1 cellular context compared by ENCODE assay signal in genomic region chr4:55907469-55907868, GRCh38.
TF ChIP-seq lines count a peak whose summit lies in the region.

No MANE protein-coding gene starts in this region.

TF ChIP-seq in endothelial cell of umbilical vein, 7 proteins besides CTCF, POLR2A, EP300 and RAD21:
- no peak for TF ChIP-seq GATA2 (IDR thresholded peaks at IDR 0.05; ENCODE audit: insufficient read depth, insufficient read length, low read depth, low read length)
- TF ChIP-seq FOS (IDR thresholded peaks at IDR 0.05; ENCODE audit: borderline replicate concordance, insufficient read depth, low read length): no peak
- TF ChIP-seq MYC (IDR thresholded peaks at IDR 0.05; ENCODE audit: low read depth, low read length): no peak
- TF ChIP-seq MAX (IDR thresholded peaks at IDR 0.05; ENCODE audit: insufficient read depth, insufficient read length): no peak
- TF ChIP-seq EZH2 (IDR thresholded peaks at IDR 0.05; ENCODE audit: borderline replicate concordance, low read depth, low read length, severe bottlenecking): no peak
- no peak for TF ChIP-seq POLR2AphosphoS5 (IDR thresholded peaks at IDR 0.05; ENCODE audit: insufficient read depth, low read depth, low read length)
- no peak for TF ChIP-seq JUN (IDR thresholded peaks at IDR 0.05; ENCODE audit: borderline replicate concordance, insufficient read depth, insufficient read length, low read depth)
